Comparison of ENCODE assay signal across 11 cellular contexts in the genomic region with DNA sequence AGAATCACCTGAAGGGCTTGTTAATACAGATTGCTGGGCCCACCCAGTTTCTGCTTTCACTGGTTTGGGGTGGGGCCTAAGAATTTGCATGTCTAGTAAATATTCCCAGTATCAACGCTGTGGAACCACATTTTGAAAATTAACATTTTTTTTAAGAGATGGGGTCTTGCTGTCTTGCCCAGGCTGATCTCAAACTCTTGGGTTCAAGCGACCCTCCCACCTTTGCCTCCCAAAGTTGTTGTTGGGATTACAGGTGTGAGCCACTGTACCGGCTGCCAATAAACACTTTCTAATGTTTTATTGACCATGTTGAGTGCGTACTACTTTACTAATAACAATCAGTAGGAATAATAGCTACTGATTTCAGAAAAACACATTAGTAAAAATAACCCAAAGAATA. TPM values are rescaled to one million over a fixed set of nuclear protein-coding genes. Genes with fewer than 3 reads are reported as not detected.
DNase-seq lines count a peak whose midpoint lies in the region.
"Had no signal": no experiment of that assay in that cellular context is flagged by ENCODE, and none has a peak within 500 bp of the region (broad histone marks: within the 10 kb centered on the region; RNA-seq: fewer than 3 reads in every experiment).

No MANE protein-coding gene starts in this region.

- intact Hi-C loops in activated naive CD4-positive, alpha-beta T cell treated with anti-CD3 and anti-CD28 coated beads for 36 hours (cut with micrococcal nuclease), result loop anchor here (5.0 kb wide), 3 partner anchors 126 to 816 kb away; partner anchors contain the start of genes GALNT18 and RNF141
- intact Hi-C loops in activated T-helper 1 cell treated with anti-CD3 and anti-CD28 coated beads, Interleukin-12 subunit alpha, Interleukin-12 subunit beta, Interleukin-2, Interleukin-4 antibody, amounts not matched to agents 30 ng/mL and 10 ng/mL and 1 ng/mL, durations not matched to agents 14 hours and 24 hours and 36 hours (cut with micrococcal nuclease), result loop anchor here (5.0 to 10.0 kb wide), 3 partner anchors 349 to 1231 kb away; partner anchors contain the start of gene WEE1

- peak overlapping the region in 2 of 5 donors; percentile 94 to 98 for H3K4me3 ChIP-seq in subcutaneous abdominal adipose tissue (ENCODE audit: low read depth in 1 of 5, low read length in 5 of 5)

- CTCF ChIA-PET in activated naive CD4-positive, alpha-beta T cell treated with anti-CD3 and anti-CD28 coated beads for 36 hours (lab: Charles Lee), result interaction anchor here (1.1 kb wide), 1 partner anchor 13 kb away, joined by 4 read pairs; no protein-coding TSS in a partner anchor

- no peaks in the 10 kb centered on the region for H3K9me3 Mint-ChIP-seq in activated naive CD4-positive, alpha-beta T cell treated with anti-CD3 and anti-CD28 coated beads for 36 hours
- no peaks in the 10 kb centered on the region for H3K9me3 Mint-ChIP-seq in activated T-helper 1 cell treated with anti-CD3 and anti-CD28 coated beads, Interleukin-12 subunit alpha, Interleukin-12 subunit beta, Interleukin-2, Interleukin-4 antibody, amounts not matched to agents 30 ng/mL and 10 ng/mL and 1 ng/mL, durations not matched to agents 14 hours and 24 hours and 36 hours
- H3K9me3 Mint-ChIP-seq in immature natural killer cell, result no peaks in the 10 kb centered on the region

- peaks cover 4 to 39% (median 38%) of the 10 kb centered on the region in 5 donors for H3K4me1 ChIP-seq in subcutaneous abdominal adipose tissue (ENCODE audit: control insufficient read depth in 5 of 5, insufficient read depth in 5 of 5, low read length in 5 of 5)

- peaks cover 37 to 58% (median 58%) of the 10 kb centered on the region in 5 donors for H3K36me3 ChIP-seq in subcutaneous abdominal adipose tissue (ENCODE audit: control insufficient read depth in 5 of 5, insufficient read depth in 5 of 5, low read length in 5 of 5)

- H3K9ac ChIP-seq in subcutaneous abdominal adipose tissue (ENCODE audit: low read length in 5 of 5), result peak overlapping the region in 2 of 5 donors; percentile 91 to 99

- H3K27me3 ChIP-seq in subcutaneous abdominal adipose tissue (ENCODE audit: control insufficient read depth in 5 of 5, insufficient read depth in 4 of 5, low read length in 5 of 5), result no peaks in the 10 kb centered on the region

- H3K4me1 Mint-ChIP-seq in activated naive CD4-positive, alpha-beta T cell treated with anti-CD3 and anti-CD28 coated beads for 36 hours (ENCODE audit: low read depth), result peaks cover 62% of the 10 kb centered on the region
- peaks cover 60% of the 10 kb centered on the region for H3K4me1 Mint-ChIP-seq in activated T-helper 1 cell treated with anti-CD3 and anti-CD28 coated beads, Interleukin-12 subunit alpha, Interleukin-12 subunit beta, Interleukin-2, Interleukin-4 antibody, amounts not matched to agents 30 ng/mL and 10 ng/mL and 1 ng/mL, durations not matched to agents 14 hours and 24 hours and 36 hours (ENCODE audit: low read depth)
- peaks cover 49 to 72% of the 10 kb centered on the region in 2 donors for H3K4me1 Mint-ChIP-seq in immature natural killer cell

- no peaks in the 10 kb centered on the region for H3K9me3 ChIP-seq in subcutaneous abdominal adipose tissue (ENCODE audit: control insufficient read depth in 5 of 5, low read length in 5 of 5)

- H3K27me3 Mint-ChIP-seq in activated naive CD4-positive, alpha-beta T cell treated with anti-CD3 and anti-CD28 coated beads for 36 hours (ENCODE audit: low read depth), result no peaks in the 10 kb centered on the region
- no peaks in the 10 kb centered on the region for H3K27me3 Mint-ChIP-seq in activated T-helper 1 cell treated with anti-CD3 and anti-CD28 coated beads, Interleukin-12 subunit alpha, Interleukin-12 subunit beta, Interleukin-2, Interleukin-4 antibody, amounts not matched to agents 30 ng/mL and 10 ng/mL and 1 ng/mL, durations not matched to agents 14 hours and 24 hours and 36 hours (ENCODE audit: insufficient read depth)
- peaks cover 7 to 25% (median 20%) of the 10 kb centered on the region in 3 donors for H3K27me3 Mint-ChIP-seq in immature natural killer cell (ENCODE audit: low read depth in 3 of 3)

- H3K27ac ChIP-seq in subcutaneous abdominal adipose tissue (ENCODE audit: low read depth, low read length), result peak overlapping the region; percentile 99

- peak overlapping the region; percentile 95 for H3K4me3 Mint-ChIP-seq in activated naive CD4-positive, alpha-beta T cell treated with anti-CD3 and anti-CD28 coated beads for 36 hours
- peak overlapping the region; percentile 95 for H3K4me3 Mint-ChIP-seq in activated T-helper 1 cell treated with anti-CD3 and anti-CD28 coated beads, Interleukin-12 subunit alpha, Interleukin-12 subunit beta, Interleukin-2, Interleukin-4 antibody, amounts not matched to agents 30 ng/mL and 10 ng/mL and 1 ng/mL, durations not matched to agents 14 hours and 24 hours and 36 hours
- H3K4me3 Mint-ChIP-seq in immature natural killer cell, result peak overlapping the region in 4 of 5 donors; percentile 96 to 98 (median 98)

- H3K36me3 Mint-ChIP-seq in activated naive CD4-positive, alpha-beta T cell treated with anti-CD3 and anti-CD28 coated beads for 36 hours (ENCODE audit: low read depth), result peaks cover 62% of the 10 kb centered on the region
- peaks cover 66% of the 10 kb centered on the region for H3K36me3 Mint-ChIP-seq in activated T-helper 1 cell treated with anti-CD3 and anti-CD28 coated beads, Interleukin-12 subunit alpha, Interleukin-12 subunit beta, Interleukin-2, Interleukin-4 antibody, amounts not matched to agents 30 ng/mL and 10 ng/mL and 1 ng/mL, durations not matched to agents 14 hours and 24 hours and 36 hours (ENCODE audit: low read depth)
- H3K36me3 Mint-ChIP-seq in immature natural killer cell, result peaks cover 26 to 39% (median 38%) of the 10 kb centered on the region in 3 donors

- H3K27ac Mint-ChIP-seq in activated naive CD4-positive, alpha-beta T cell treated with anti-CD3 and anti-CD28 coated beads for 36 hours, result peak overlapping the region; percentile 97
- no peak overlapping the region for H3K27ac Mint-ChIP-seq in activated T-helper 1 cell treated with anti-CD3 and anti-CD28 coated beads, Interleukin-12 subunit alpha, Interleukin-12 subunit beta, Interleukin-2, Interleukin-4 antibody, amounts not matched to agents 30 ng/mL and 10 ng/mL and 1 ng/mL, durations not matched to agents 14 hours and 24 hours and 36 hours
- H3K27ac Mint-ChIP-seq in immature natural killer cell, result peak overlapping the region in 4 of 6 donors; percentile 90 to 95 (median 94)

- DNase-seq in activated naive CD4-positive, alpha-beta T cell treated with anti-CD3 and anti-CD28 coated beads for 36 hours, result no peak
- no peak for DNase-seq in activated naive CD4-positive, alpha-beta T cell treated with Interleukin-2 at 50 U/mL for 16 hours
- no peak for DNase-seq in activated T-helper 1 cell treated with anti-CD3 and anti-CD28 coated beads, Interleukin-12 subunit alpha, Interleukin-12 subunit beta, Interleukin-2, Interleukin-4 antibody, amounts not matched to agents 30 ng/mL and 10 ng/mL and 1 ng/mL, durations not matched to agents 14 hours and 24 hours and 36 hours (ENCODE audit: low spot score)
- DNase-seq in immature natural killer cell (no peak), NCI-H2029 treated with DMSO at 0.1 percent for 48 hours (lab: John Stamatoyannopoulos, UW) (no peak), NCI-H2171 treated with DMSO at 0.1 percent for 48 hours (lab: John Stamatoyannopoulos, UW) (no peak)
- no peak for DNase-seq in NK-92 treated with Interleukin-12 subunit alpha and Interleukin-12 subunit beta, amount 100 ng/mL, for 24 hours (lab: John Stamatoyannopoulos, UW)
- DNase-seq: COR-L47; occipital lobe; stimulated activated naive CD4-positive, alpha-beta T cell treated with Interleukin-2 at 50 U/mL for 16 hours had no signal

RNA-seq across cellular contexts. Expression of gene EIF4G2, which starts 2.5 kb away (rescaled TPM):
- total RNA-seq in activated naive CD4-positive, alpha-beta T cell treated with anti-CD3 and anti-CD28 coated beads for 36 hours, result 100 to 1,000 TPM; 640 to 734 TPM
- 1,084 and 1,108 TPM in 2 replicates for total RNA-seq in activated T-helper 1 cell treated with anti-CD3 and anti-CD28 coated beads, Interleukin-12 subunit alpha, Interleukin-12 subunit beta, Interleukin-2, Interleukin-4 antibody, amounts not matched to agents 30 ng/mL and 10 ng/mL and 1 ng/mL, durations not matched to agents 14 hours and 24 hours and 36 hours
- polyA plus RNA-seq in immature natural killer cell, result 100 to 1,000 TPM; 322 to 508 (median 441) TPM

RNA-seq across cellular contexts. Expression of gene ZBED5, which starts 51.6 kb away (rescaled TPM):
- 10 to 100 TPM; 50.4 to 52.4 TPM for total RNA-seq in activated naive CD4-positive, alpha-beta T cell treated with anti-CD3 and anti-CD28 coated beads for 36 hours
- total RNA-seq in activated T-helper 1 cell treated with anti-CD3 and anti-CD28 coated beads, Interleukin-12 subunit alpha, Interleukin-12 subunit beta, Interleukin-2, Interleukin-4 antibody, amounts not matched to agents 30 ng/mL and 10 ng/mL and 1 ng/mL, durations not matched to agents 14 hours and 24 hours and 36 hours, result 38.9 and 42.2 TPM in 2 replicates
- 10 to 100 TPM in 1 of 3 donors, 1 to 10 TPM in 2; 7.2 to 14.7 (median 9.8) TPM for polyA plus RNA-seq in immature natural killer cell

RNA-seq across cellular contexts. Expression of gene CTR9, which starts 55.2 kb away (rescaled TPM):
- 10 to 100 TPM; 28.7 to 29.7 TPM for total RNA-seq in activated naive CD4-positive, alpha-beta T cell treated with anti-CD3 and anti-CD28 coated beads for 36 hours
- 46.2 and 51.1 TPM in 2 replicates for total RNA-seq in activated T-helper 1 cell treated with anti-CD3 and anti-CD28 coated beads, Interleukin-12 subunit alpha, Interleukin-12 subunit beta, Interleukin-2, Interleukin-4 antibody, amounts not matched to agents 30 ng/mL and 10 ng/mL and 1 ng/mL, durations not matched to agents 14 hours and 24 hours and 36 hours
- polyA plus RNA-seq in immature natural killer cell, result 10 to 100 TPM; 32.6 to 68.0 (median 43.2) TPM
